ENCODE assay signal across 1 cellular context in genomic region chr4:121785479-121785878, GRCh38.
TF ChIP-seq lines count a peak whose summit lies in the region.

No MANE protein-coding gene starts in this region.

TF ChIP-seq in A549, 52 proteins besides CTCF, POLR2A, EP300 and RAD21 (continued from another document):
- TF ChIP-seq RNF2 (IDR thresholded peaks at IDR 0.05; ENCODE audit: borderline replicate concordance, low read depth) = no peak
- no peak for TF ChIP-seq ZC3H11A (IDR thresholded peaks at IDR 0.05)
- TF ChIP-seq HOXB13 (CRISPR knock-in tag; IDR thresholded peaks at IDR 0.05; ENCODE audit: low read depth) = no peak
- no peak for TF ChIP-seq EHMT2 (IDR thresholded peaks at IDR 0.05; ENCODE audit: low read depth)
- TF ChIP-seq MAZ (IDR thresholded peaks at IDR 0.05; ENCODE audit: borderline replicate concordance, low read depth, low read length) = no peak
- no peak for TF ChIP-seq MAFK (IDR thresholded peaks at IDR 0.05; ENCODE audit: partially characterized antibody)
- TF ChIP-seq FOSL2 (IDR thresholded peaks at IDR 0.05) = no peak
- no peak for TF ChIP-seq FOSL2 (CRISPR knock-in tag; IDR thresholded peaks at IDR 0.05)
- TF ChIP-seq RARB (CRISPR knock-in tag; IDR thresholded peaks at IDR 0.05) = no peak
- no peak for TF ChIP-seq CBX8 (IDR thresholded peaks at IDR 0.05)
- no peak for TF ChIP-seq HDAC2 (IDR thresholded peaks at IDR 0.05)
- TF ChIP-seq HOXA7 (CRISPR knock-in tag; IDR thresholded peaks at IDR 0.05) = no peak
- no peak for TF ChIP-seq CHD2 (IDR thresholded peaks at IDR 0.05; ENCODE audit: low read length, partially characterized antibody)
- TF ChIP-seq CBX2 (IDR thresholded peaks at IDR 0.05; ENCODE audit: borderline replicate concordance, low read depth) = no peak
- no peak for TF ChIP-seq HES2 (IDR thresholded peaks at IDR 0.05)
- TF ChIP-seq GATA3 (IDR thresholded peaks at IDR 0.05; ENCODE audit: borderline replicate concordance) = no peak
- no peak for TF ChIP-seq BHLHE40 (IDR thresholded peaks at IDR 0.05; ENCODE audit: low read depth, low read length)
- no peak for TF ChIP-seq ATOH8 (CRISPR knock-in tag; IDR thresholded peaks at IDR 0.05; ENCODE audit: low read depth)
- no peak for TF ChIP-seq FOXS1 (CRISPR knock-in tag; IDR thresholded peaks at IDR 0.05)
- no peak for TF ChIP-seq TP53 (CRISPR knock-in tag; IDR thresholded peaks at IDR 0.05)
